20 cellular contexts compared by ENCODE assay signal in genomic region chr10:71908998-71909397, GRCh38. TPM values are rescaled to one million over a fixed set of nuclear protein-coding genes. Genes with fewer than 3 reads are reported as not detected.
DNase-seq lines count a peak whose midpoint lies in the region; ATAC-seq, FAIRE-seq and TF ChIP-seq lines count a peak whose summit lies in the region.
"Had no signal": no experiment of that assay in that cellular context is flagged by ENCODE, and none has a peak within 500 bp of the region (broad histone marks: within the 10 kb centered on the region; RNA-seq: fewer than 3 reads in every experiment).

No MANE protein-coding gene starts in this region.

- H3K9me3 ChIP-seq in MM.1S (replicated peaks; ENCODE audit: insufficient read depth, low read length) = no peaks in the 10 kb centered on the region

- no peaks in the 10 kb centered on the region for H3K79me2 ChIP-seq in MM.1S (ENCODE audit: low read length)

- H3K4me2 ChIP-seq in MM.1S (ENCODE audit: low read depth, low read length) = peak overlapping the region; percentile 56
- H3K4me2 ChIP-seq: BLaER1 had no signal

- H3K27me3 Mint-ChIP-seq in dendritic cell treated with granulocyte-macrophage colony-stimulating factor and Interleukin-4, amounts not matched to agents 40 ng/mL and 50 ng/mL, for 4 days = peaks cover 8% of the 10 kb centered on the region
- no peaks in the 10 kb centered on the region for H3K27me3 Mint-ChIP-seq in MCF 10A (ENCODE audit: insufficient read depth, unreplicated experiment)
- H3K27me3 Mint-ChIP-seq: CD4-positive, alpha-beta T cell had no signal

- peaks cover 25% of the 10 kb centered on the region for H3K4me1 ChIP-seq in MM.1S (ENCODE audit: low read length)
- H3K4me1 ChIP-seq: BLaER1 had no signal

- H3K36me3 ChIP-seq in MM.1S (replicated peaks; ENCODE audit: insufficient read depth, low read length) = no peaks in the 10 kb centered on the region
- H3K36me3 ChIP-seq: BLaER1 had no signal

- no peaks in the 10 kb centered on the region for H3K9me3 Mint-ChIP-seq in dendritic cell treated with granulocyte-macrophage colony-stimulating factor and Interleukin-4, amounts not matched to agents 40 ng/mL and 50 ng/mL, for 4 days
- H3K9me3 Mint-ChIP-seq in stimulated activated effector memory CD8-positive, alpha-beta T cell treated with anti-CD3 and anti-CD28 coated beads, Interleukin-12 subunit alpha, Interleukin-12 subunit beta, amount 100 ng/mL, for 72 hours = no peaks in the 10 kb centered on the region
- H3K9me3 Mint-ChIP-seq in MCF 10A (ENCODE audit: unreplicated experiment) = no peaks in the 10 kb centered on the region

- POLR2A ChIA-PET in MCF 10A (lab: Yijun Ruan, JAX) = no interaction called here

- peaks cover 19% of the 10 kb centered on the region for H3F3A ChIP-seq in MM.1S (ENCODE audit: insufficient read depth, low read length)

- peak overlapping the region; percentile 72 for H2AFZ ChIP-seq in MM.1S (ENCODE audit: low read length)

- no peak overlapping the region; the same call in 1 of the 2 replicates for H3K4me3 ChIP-seq in MM.1S (ENCODE audit: low read length)
- H3K4me3 ChIP-seq: BLaER1, SK-N-MC had no signal

- CTCF ChIA-PET in MCF 10A (lab: Yijun Ruan, JAX) = interaction anchor here (2.0 kb wide), 1 partner anchor 12 kb away, joined by 10 read pairs; no protein-coding TSS in a partner anchor

- no TSS peak for BruUV-seq in MCF 10A (replicated peaks; lab: Mats Ljungman, UMichigan)

- no peaks in the 10 kb centered on the region for H4K20me1 ChIP-seq in MM.1S (ENCODE audit: insufficient read depth, low read length)
- H4K20me1 ChIP-seq: BLaER1 had no signal

- H3K4me3 Mint-ChIP-seq in dendritic cell treated with granulocyte-macrophage colony-stimulating factor and Interleukin-4, amounts not matched to agents 40 ng/mL and 50 ng/mL, for 4 days = no peak overlapping the region
- no peak overlapping the region for H3K4me3 Mint-ChIP-seq in stimulated activated effector memory CD8-positive, alpha-beta T cell treated with anti-CD3 and anti-CD28 coated beads, Interleukin-12 subunit alpha, Interleukin-12 subunit beta, amount 100 ng/mL, for 72 hours
- no peak overlapping the region for H3K4me3 Mint-ChIP-seq in MCF 10A (ENCODE audit: unreplicated experiment)
- H3K4me3 Mint-ChIP-seq: CD4-positive, alpha-beta T cell had no signal

- intact Hi-C loops in dendritic cell treated with granulocyte-macrophage colony-stimulating factor and Interleukin-4, amounts not matched to agents 40 ng/mL and 50 ng/mL, for 4 days (cut with micrococcal nuclease) = no loop called here
- intact Hi-C loops in MCF 10A (cut with micrococcal nuclease) = no loop called here

- ATAC-seq in stimulated activated effector memory CD8-positive, alpha-beta T cell treated with anti-CD3 and anti-CD28 coated beads, Interleukin-12 subunit alpha, Interleukin-12 subunit beta, amount 100 ng/mL, for 72 hours = no peak
- ATAC-seq: PC-3 had no signal

- peak overlapping the region; percentile 49; the same call in 1 of the 2 replicates for H3K9ac ChIP-seq in MM.1S (ENCODE audit: low read length)
- H3K9ac ChIP-seq: BLaER1 had no signal

- H3K9me2 ChIP-seq in MM.1S (replicated peaks; ENCODE audit: insufficient read depth, low read length) = no peaks in the 10 kb centered on the region

- TF ChIP-seq CTCF in MM.1S (IDR thresholded peaks at IDR 0.05; ENCODE audit: low read length) = no peak
- TF ChIP-seq CTCF in MCF 10A (IDR thresholded peaks at IDR 0.05; ENCODE audit: unreplicated experiment) = no peak

- H3K27me3 ChIP-seq in MM.1S (replicated peaks; ENCODE audit: insufficient read depth, low read length) = no peaks in the 10 kb centered on the region
- H3K27me3 ChIP-seq: BLaER1 had no signal

- DNase-seq in GM19239 (ENCODE audit: insufficient read length, low spot score) (no peak), MM.1S (peak; percentile 34), MCF 10A (ENCODE audit: unreplicated experiment) (no peak), SIG-M5 (lab: John Stamatoyannopoulos, UW) (no peak)
- DNase-seq in stimulated activated effector memory CD8-positive, alpha-beta T cell treated with anti-CD3 and anti-CD28 coated beads, Interleukin-12 subunit alpha, Interleukin-12 subunit beta, amount 100 ng/mL, for 72 hours (ENCODE audit: low spot score in 2 of 2) = no peak
- DNase-seq in activated CD4-positive, alpha-beta T cell treated with anti-CD3 and anti-CD28 coated beads for 1 hour = no peak
- DNase-seq: CD4-positive, alpha-beta T cell; DND-41; IMR-90; Karpas-422; NCI-H1417 treated with DMSO at 0.1 percent for 48 hours; NCI-H187; NCI-H446 treated with DMSO at 0.1 percent for 48 hours; NCI-H526 treated with DMSO at 0.1 percent for 48 hours; PC-3; SHP77 had no signal

- peak overlapping the region; percentile 11 for H3K27ac Mint-ChIP-seq in dendritic cell treated with granulocyte-macrophage colony-stimulating factor and Interleukin-4, amounts not matched to agents 40 ng/mL and 50 ng/mL, for 4 days
- peak overlapping the region; percentile 4 for H3K27ac Mint-ChIP-seq in stimulated activated effector memory CD8-positive, alpha-beta T cell treated with anti-CD3 and anti-CD28 coated beads, Interleukin-12 subunit alpha, Interleukin-12 subunit beta, amount 100 ng/mL, for 72 hours
- no peak overlapping the region for H3K27ac Mint-ChIP-seq in MCF 10A (ENCODE audit: low read depth, unreplicated experiment)
- H3K27ac Mint-ChIP-seq: CD4-positive, alpha-beta T cell had no signal

- peak; percentile 35 for FAIRE-seq in GM19239 (lab: Jason Lieb, UNC)
- FAIRE-seq: H1 had no signal

- peak overlapping the region; percentile 95 for H3K27ac ChIP-seq in MM.1S (ENCODE audit: low read length)
- H3K27ac ChIP-seq: BLaER1, SK-N-MC had no signal

- H3K36me3 Mint-ChIP-seq in dendritic cell treated with granulocyte-macrophage colony-stimulating factor and Interleukin-4, amounts not matched to agents 40 ng/mL and 50 ng/mL, for 4 days (ENCODE audit: low read depth) = no peaks in the 10 kb centered on the region
- H3K36me3 Mint-ChIP-seq in stimulated activated effector memory CD8-positive, alpha-beta T cell treated with anti-CD3 and anti-CD28 coated beads, Interleukin-12 subunit alpha, Interleukin-12 subunit beta, amount 100 ng/mL, for 72 hours = no peaks in the 10 kb centered on the region
- no peaks in the 10 kb centered on the region for H3K36me3 Mint-ChIP-seq in MCF 10A (ENCODE audit: insufficient read depth, unreplicated experiment)

- peaks cover 6% of the 10 kb centered on the region for H3K4me1 Mint-ChIP-seq in dendritic cell treated with granulocyte-macrophage colony-stimulating factor and Interleukin-4, amounts not matched to agents 40 ng/mL and 50 ng/mL, for 4 days (ENCODE audit: low read depth)
- H3K4me1 Mint-ChIP-seq in stimulated activated effector memory CD8-positive, alpha-beta T cell treated with anti-CD3 and anti-CD28 coated beads, Interleukin-12 subunit alpha, Interleukin-12 subunit beta, amount 100 ng/mL, for 72 hours = peaks cover 16% of the 10 kb centered on the region
- no peaks in the 10 kb centered on the region for H3K4me1 Mint-ChIP-seq in MCF 10A (ENCODE audit: insufficient read depth, unreplicated experiment)

RNA-seq across cellular contexts. Expression of gene CHST3, which starts 55.2 kb away (rescaled TPM):
- 28.7 and 29.3 TPM in 2 replicates for total RNA-seq in MCF 10A (2022)
- total RNA-seq: CD4-positive, alpha-beta T cell had no signal

RNA-seq across cellular contexts. Expression of gene PSAP, which starts 57.9 kb away (rescaled TPM):
- total RNA-seq in MCF 10A (2022) = 506 and 692 TPM in 2 replicates
